ENCODE assay signal across 1 cellular context in the genomic region with DNA sequence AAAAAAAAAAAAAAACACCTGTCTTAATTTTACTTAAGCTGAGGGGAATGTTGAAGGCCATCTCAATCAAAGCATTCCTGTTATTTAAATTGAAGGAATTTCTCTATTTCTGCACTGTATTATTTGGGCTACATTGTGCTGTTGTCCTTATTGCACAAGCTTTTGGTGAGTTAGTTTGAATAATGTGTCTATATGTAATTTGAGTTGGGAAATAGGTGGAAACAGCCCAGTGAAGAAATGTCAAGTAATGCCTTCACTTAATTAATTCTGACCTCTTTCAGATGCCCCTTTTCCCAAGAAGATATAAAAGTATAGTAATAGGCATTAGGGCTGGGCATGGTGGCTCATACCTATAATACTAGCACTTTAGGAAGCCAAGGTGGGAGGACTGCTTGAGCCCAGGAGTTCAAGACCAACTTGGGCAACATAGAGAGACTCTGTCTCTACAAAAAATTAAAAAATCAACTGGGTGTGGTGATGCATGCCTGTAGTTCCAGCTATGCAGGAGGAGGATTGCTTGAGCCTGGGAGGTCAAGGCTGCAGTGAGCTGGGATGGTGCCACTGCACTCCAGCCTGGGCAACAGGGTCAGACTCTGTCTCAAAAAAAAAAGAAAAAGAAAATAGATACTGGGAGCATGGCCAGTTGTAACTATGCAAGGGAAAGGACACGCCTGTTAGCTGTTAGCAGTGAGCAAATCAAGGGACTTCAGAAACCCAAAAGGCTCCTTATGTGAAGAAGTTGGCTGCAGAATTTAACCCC.
TF ChIP-seq lines count a peak whose summit lies in the region.

No MANE protein-coding gene starts in this region.

TF ChIP-seq in HepG2, 621 proteins besides CTCF, POLR2A, EP300 and RAD21 (continued from another document):
- TF ChIP-seq, protein P1, sequence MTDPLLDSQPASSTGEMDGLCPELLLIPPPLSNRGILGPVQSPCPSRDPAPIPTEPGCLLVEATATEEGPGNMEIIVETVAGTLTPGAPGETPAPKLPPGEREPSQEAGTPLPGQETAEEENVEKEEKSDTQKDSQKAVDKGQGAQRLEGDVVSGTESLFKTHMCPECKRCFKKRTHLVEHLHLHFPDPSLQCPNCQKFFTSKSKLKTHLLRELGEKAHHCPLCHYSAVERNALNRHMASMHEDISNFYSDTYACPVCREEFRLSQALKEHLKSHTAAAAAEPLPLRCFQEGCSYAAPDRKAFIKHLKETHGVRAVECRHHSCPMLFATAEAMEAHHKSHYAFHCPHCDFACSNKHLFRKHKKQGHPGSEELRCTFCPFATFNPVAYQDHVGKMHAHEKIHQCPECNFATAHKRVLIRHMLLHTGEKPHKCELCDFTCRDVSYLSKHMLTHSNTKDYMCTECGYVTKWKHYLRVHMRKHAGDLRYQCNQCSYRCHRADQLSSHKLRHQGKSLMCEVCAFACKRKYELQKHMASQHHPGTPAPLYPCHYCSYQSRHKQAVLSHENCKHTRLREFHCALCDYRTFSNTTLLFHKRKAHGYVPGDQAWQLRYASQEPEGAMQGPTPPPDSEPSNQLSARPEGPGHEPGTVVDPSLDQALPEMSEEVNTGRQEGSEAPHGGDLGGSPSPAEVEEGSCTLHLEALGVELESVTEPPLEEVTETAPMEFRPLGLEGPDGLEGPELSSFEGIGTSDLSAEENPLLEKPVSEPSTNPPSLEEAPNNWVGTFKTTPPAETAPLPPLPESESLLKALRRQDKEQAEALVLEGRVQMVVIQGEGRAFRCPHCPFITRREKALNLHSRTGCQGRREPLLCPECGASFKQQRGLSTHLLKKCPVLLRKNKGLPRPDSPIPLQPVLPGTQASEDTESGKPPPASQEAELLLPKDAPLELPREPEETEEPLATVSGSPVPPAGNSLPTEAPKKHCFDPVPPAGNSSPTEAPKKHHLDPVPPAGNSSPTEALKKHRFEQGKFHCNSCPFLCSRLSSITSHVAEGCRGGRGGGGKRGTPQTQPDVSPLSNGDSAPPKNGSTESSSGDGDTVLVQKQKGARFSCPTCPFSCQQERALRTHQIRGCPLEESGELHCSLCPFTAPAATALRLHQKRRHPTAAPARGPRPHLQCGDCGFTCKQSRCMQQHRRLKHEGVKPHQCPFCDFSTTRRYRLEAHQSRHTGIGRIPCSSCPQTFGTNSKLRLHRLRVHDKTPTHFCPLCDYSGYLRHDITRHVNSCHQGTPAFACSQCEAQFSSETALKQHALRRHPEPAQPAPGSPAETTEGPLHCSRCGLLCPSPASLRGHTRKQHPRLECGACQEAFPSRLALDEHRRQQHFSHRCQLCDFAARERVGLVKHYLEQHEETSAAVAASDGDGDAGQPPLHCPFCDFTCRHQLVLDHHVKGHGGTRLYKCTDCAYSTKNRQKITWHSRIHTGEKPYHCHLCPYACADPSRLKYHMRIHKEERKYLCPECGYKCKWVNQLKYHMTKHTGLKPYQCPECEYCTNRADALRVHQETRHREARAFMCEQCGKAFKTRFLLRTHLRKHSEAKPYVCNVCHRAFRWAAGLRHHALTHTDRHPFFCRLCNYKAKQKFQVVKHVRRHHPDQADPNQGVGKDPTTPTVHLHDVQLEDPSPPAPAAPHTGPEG (CRISPR knock-in tag; IDR thresholded peaks at IDR 0.05): no peak
- no peak for TF ChIP-seq KAT2B (IDR thresholded peaks at IDR 0.05; ENCODE audit: borderline replicate concordance, low read depth, low read length)
- no peak for TF ChIP-seq ZNF614 (CRISPR knock-in tag; IDR thresholded peaks at IDR 0.05; ENCODE audit: borderline replicate concordance)
